Comparison of ENCODE assay signal across 2 cellular contexts in the genomic region with DNA sequence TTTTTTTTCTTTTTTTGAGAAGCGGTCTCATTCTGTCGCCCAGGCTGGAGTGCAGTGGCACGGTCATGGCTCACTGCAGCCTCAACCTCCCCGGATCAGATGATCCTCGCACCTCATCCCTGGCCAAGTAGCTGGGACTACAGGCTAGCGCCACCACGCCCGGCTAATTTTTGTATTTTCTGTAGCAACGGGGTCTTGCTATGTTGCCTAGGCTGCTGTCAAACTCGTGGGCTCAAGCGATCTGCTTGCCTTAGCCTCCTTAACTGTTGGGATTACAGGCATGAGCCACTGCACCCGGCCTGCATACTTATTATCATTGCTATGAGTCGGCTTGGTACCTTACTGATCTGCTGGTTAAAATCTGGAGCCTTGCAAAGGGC.
TF ChIP-seq lines count a peak whose summit lies in the region.

No MANE protein-coding gene starts in this region.

TF ChIP-seq in HCT116, 20 proteins besides CTCF, POLR2A, EP300 and RAD21:
- no peak for TF ChIP-seq EGR1 (IDR thresholded peaks at IDR 0.05; ENCODE audit: low read depth)
- TF ChIP-seq ZFX (IDR thresholded peaks at IDR 0.05) = peak; percentile 42; the same call in 1 of the 2 replicates

TF ChIP-seq in WTC11, 78 proteins besides CTCF, POLR2A, EP300 and RAD21:
- TF ChIP-seq ZBTB21 (CRISPR knock-in tag; IDR thresholded peaks at IDR 0.05; ENCODE audit: borderline replicate concordance) (no peak), ZNF121 (CRISPR knock-in tag; IDR thresholded peaks at IDR 0.05) (peak; percentile 32; the same call in 1 of the 2 replicates), OVOL2 (CRISPR knock-in tag; IDR thresholded peaks at IDR 0.05; ENCODE audit: borderline replicate concordance) (no peak)
